In genomic region chr20:40893610-40894242, GRCh38 we compare ENCODE assay signal across 24 cellular contexts.
"Had no signal": no experiment of that assay in that cellular context is flagged by ENCODE, and none has a peak within 500 bp of the region (broad histone marks: within the 10 kb centered on the region; RNA-seq: fewer than 3 reads in every experiment).

No MANE protein-coding gene starts in this region.

- H3K9me3 ChIP-seq: body of pancreas, colonic mucosa, gastrocnemius medialis, pancreas, prostate gland, spleen, tibial nerve had no signal

- H3K27me3 ChIP-seq: body of pancreas, colonic mucosa, gastrocnemius medialis, pancreas, spleen, tibial nerve had no signal

- H3K36me3 ChIP-seq: colonic mucosa, gastrocnemius medialis, pancreas, prostate gland, spleen, tibial nerve had no signal

- H3K27ac ChIP-seq: body of pancreas, colonic mucosa, gastrocnemius medialis, pancreas, prostate gland, spleen, tibial nerve had no signal

- DNase-seq: activated CD4-positive, alpha-beta T cell treated with anti-CD3 and anti-CD28 coated beads for 4 hours; activated CD4-positive, alpha-beta T cell treated with anti-CD3 and anti-CD28 coated beads, Interleukin-2, amount 50 U/mL, for 4 hours; activated naive CD4-positive, alpha-beta T cell; activated T-cell treated with anti-CD3 and anti-CD28 coated beads for 4 hours; activated T-cell treated with anti-CD3 and anti-CD28 coated beads, Interleukin-2, amount 50 U/mL, for 72 hours; aorta; cerebellar nuclear complex; colonic mucosa; effector CD8-positive, alpha-beta T cell; gastrocnemius medialis; glutamatergic neuron; hypothalamus; kidney glomerular epithelial cell; naive B cell; nucleus accumbens; pancreas; retina; spleen; stimulated activated naive CD4-positive, alpha-beta T cell; T-helper 1 cell had no signal

- H3K4me1 ChIP-seq: body of pancreas, colonic mucosa, pancreas, prostate gland had no signal

- H3K4me3 ChIP-seq: body of pancreas, colonic mucosa, gastrocnemius medialis, pancreas, prostate gland, spleen, tibial nerve had no signal

- ATAC-seq: activated naive CD4-positive, alpha-beta T cell treated with anti-CD3 and anti-CD28 coated beads, Interleukin-2, amount 50 U/mL, for 72 hours; activated T-cell treated with anti-CD3 and anti-CD28 coated beads, Interleukin-2, amount 50 U/mL, for 72 hours; body of pancreas; gastrocnemius medialis; pancreas had no signal
